1 cellular context compared by ENCODE assay signal in genomic region chr19:39077323-39077722, GRCh38.
TF ChIP-seq lines count a peak whose summit lies in the region.

No MANE protein-coding gene starts in this region.

TF ChIP-seq in HepG2, 621 proteins besides CTCF, POLR2A, EP300 and RAD21:
- no peak for TF ChIP-seq PHF8 (CRISPR knock-in tag; IDR thresholded peaks at IDR 0.05)
- TF ChIP-seq CHD4 (IDR thresholded peaks at IDR 0.05; ENCODE audit: borderline replicate concordance, low read length) = peak; percentile 28; the same call in 1 of the 2 replicates
- no peak for TF ChIP-seq ZFP36 (IDR thresholded peaks at IDR 0.05; ENCODE audit: borderline replicate concordance, low read depth, low read length, partially characterized antibody)
- no peak for TF ChIP-seq SP5 (CRISPR knock-in tag; IDR thresholded peaks at IDR 0.05; ENCODE audit: borderline replicate concordance, low read depth)
- no peak for TF ChIP-seq HOXA7 (CRISPR knock-in tag; IDR thresholded peaks at IDR 0.05)
- TF ChIP-seq ZNF629 (CRISPR knock-in tag; conservative IDR thresholded peaks at IDR 0.05) = peak; percentile 79
